Comparison of ENCODE assay signal across 17 cellular contexts in genomic region chr3:117150628-117151027, GRCh38.
"Had no signal": no experiment of that assay in that cellular context is flagged by ENCODE, and none has a peak within 500 bp of the region (broad histone marks: within the 10 kb centered on the region; RNA-seq: fewer than 3 reads in every experiment).

No MANE protein-coding gene starts in this region.

- H3K4me3 ChIP-seq: body of pancreas, cardiac muscle cell, prostate gland had no signal

- DNase-seq: activated CD4-positive, alpha-beta T cell treated with anti-CD3 and anti-CD28 coated beads for 4 hours; activated CD4-positive, alpha-beta T cell treated with anti-CD3 and anti-CD28 coated beads, Interleukin-2, amount 50 U/mL, for 48 hours; activated CD4-positive, CD25-positive, alpha-beta regulatory T cell; activated effector memory CD4-positive, alpha-beta T cell treated with anti-CD3 and anti-CD28 coated beads, Interleukin-2, amount 50 U/mL, for 16 hours; activated naive CD4-positive, alpha-beta T cell treated with anti-CD3 and anti-CD28 coated beads, Interleukin-2, amount 10 ng/mL, durations not matched to agents 7 days and 5 days; activated T-cell treated with anti-CD3 and anti-CD28 coated beads, Interleukin-2, amount 50 U/mL, for 72 hours; anterior cingulate cortex; body of pancreas; effector CD4-positive, alpha-beta T cell; naive thymus-derived CD8-positive, alpha-beta T cell; stimulated activated CD4-positive, alpha-beta T cell treated with anti-CD3 and anti-CD28 coated beads, Interleukin-12 subunit alpha, Interleukin-12 subunit beta, amount 100 ng/mL, for 4 hours; stimulated activated CD4-positive, alpha-beta T cell treated with anti-CD3 and anti-CD28 coated beads, Interleukin-4, amount 100 ng/mL, for 4 hours; stimulated activated naive CD8-positive, alpha-beta T cell treated with anti-CD3 and anti-CD28 coated beads, Interleukin-15, Interleukin-2, amounts not matched to agents 100 U/mL and 50 U/mL, for 24 hours; T-helper 17 cell had no signal

- H3K27ac Mint-ChIP-seq: activated naive CD4-positive, alpha-beta T cell treated with anti-CD3 and anti-CD28 coated beads, Interleukin-2, amount 10 ng/mL, durations not matched to agents 7 days and 5 days; activated T-cell treated with anti-CD3 and anti-CD28 coated beads, Interleukin-2, amount 50 U/mL, for 72 hours; dendritic cell treated with granulocyte-macrophage colony-stimulating factor and Interleukin-4, amounts not matched to agents 40 ng/mL and 50 ng/mL, for 4 days; naive thymus-derived CD8-positive, alpha-beta T cell; T-helper 17 cell had no signal

- H3K4me3 Mint-ChIP-seq: activated naive CD4-positive, alpha-beta T cell treated with anti-CD3 and anti-CD28 coated beads, Interleukin-2, amount 10 ng/mL, durations not matched to agents 7 days and 5 days; activated T-cell treated with anti-CD3 and anti-CD28 coated beads, Interleukin-2, amount 50 U/mL, for 72 hours; dendritic cell treated with granulocyte-macrophage colony-stimulating factor and Interleukin-4, amounts not matched to agents 40 ng/mL and 50 ng/mL, for 4 days; naive thymus-derived CD8-positive, alpha-beta T cell; T-helper 17 cell had no signal

- H3K27ac ChIP-seq: body of pancreas, cardiac muscle cell had no signal

- H3K9me3 ChIP-seq: body of pancreas, prostate gland had no signal

- H3K36me3 Mint-ChIP-seq: activated naive CD4-positive, alpha-beta T cell treated with anti-CD3 and anti-CD28 coated beads, Interleukin-2, amount 10 ng/mL, durations not matched to agents 7 days and 5 days; naive thymus-derived CD8-positive, alpha-beta T cell had no signal

- H3K4me1 ChIP-seq: body of pancreas, prostate gland had no signal

- H3K36me3 ChIP-seq: cardiac muscle cell, prostate gland had no signal

- H3K4me1 Mint-ChIP-seq: activated naive CD4-positive, alpha-beta T cell treated with anti-CD3 and anti-CD28 coated beads, Interleukin-2, amount 10 ng/mL, durations not matched to agents 7 days and 5 days; T-helper 17 cell had no signal

- H3K9me3 Mint-ChIP-seq: dendritic cell treated with granulocyte-macrophage colony-stimulating factor and Interleukin-4, amounts not matched to agents 40 ng/mL and 50 ng/mL, for 4 days had no signal

- H3K27me3 Mint-ChIP-seq: activated naive CD4-positive, alpha-beta T cell treated with anti-CD3 and anti-CD28 coated beads, Interleukin-2, amount 10 ng/mL, durations not matched to agents 7 days and 5 days; dendritic cell treated with granulocyte-macrophage colony-stimulating factor and Interleukin-4, amounts not matched to agents 40 ng/mL and 50 ng/mL, for 4 days; T-helper 17 cell had no signal

- H3K27me3 ChIP-seq: body of pancreas, cardiac muscle cell had no signal
